20 cellular contexts compared by ENCODE assay signal in the genomic region with DNA sequence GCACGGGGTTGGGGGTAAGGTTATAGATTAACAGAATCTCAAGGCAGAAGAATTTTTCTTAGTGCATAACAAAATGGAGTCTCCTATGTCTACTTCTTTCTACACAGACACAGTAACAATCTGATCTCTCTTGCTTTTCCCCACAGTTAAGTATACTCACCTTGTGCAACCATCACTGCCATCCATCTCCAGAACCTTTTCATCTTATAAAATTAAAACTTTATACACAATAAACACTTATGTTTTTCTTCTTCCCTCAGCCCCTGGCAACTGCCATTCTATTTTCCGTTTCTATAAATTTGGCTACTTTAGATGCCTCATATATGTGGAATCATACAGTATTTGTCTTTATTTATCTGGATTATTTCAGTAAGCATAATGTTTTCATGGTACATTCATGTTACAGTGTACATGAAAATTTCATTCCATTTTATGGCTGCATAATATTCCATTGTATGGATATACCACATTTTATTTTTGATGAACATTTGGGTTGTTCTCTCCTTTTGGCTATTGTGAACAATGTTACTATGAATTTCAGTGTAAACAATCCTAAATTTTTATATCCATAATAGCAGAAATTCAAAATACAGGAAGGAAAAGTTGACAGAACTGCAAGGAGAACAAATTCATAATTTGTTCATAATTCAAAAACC. TPM values are rescaled to one million over a fixed set of nuclear protein-coding genes. Genes with fewer than 3 reads are reported as not detected.
DNase-seq lines count a peak whose midpoint lies in the region; ATAC-seq, FAIRE-seq and TF ChIP-seq lines count a peak whose summit lies in the region.
"Had no signal": no experiment of that assay in that cellular context is flagged by ENCODE, and none has a peak within 500 bp of the region (broad histone marks: within the 10 kb centered on the region; RNA-seq: fewer than 3 reads in every experiment).

No MANE protein-coding gene starts in this region.

- TF ChIP-seq EP300 in HepG2 (IDR thresholded peaks at IDR 0.05; ENCODE audit: low read depth in 2 of 2, low read length in 2 of 2) (no peak), HepG2 (CRISPR knock-in tag; IDR thresholded peaks at IDR 0.05; ENCODE audit: borderline replicate concordance) (no peak)

- POLR2A ChIA-PET in HepG2 (lab: Yijun Ruan, JAX) = no interaction called here

- peak overlapping the region in 2 of 3 experiments; percentile 37 to 83; a peak in 3 of 7 replicates for H3K27ac Mint-ChIP-seq in H9
- no peak overlapping the region for H3K27ac Mint-ChIP-seq in endodermal cell
- no peak overlapping the region for H3K27ac Mint-ChIP-seq in immature natural killer cell
- H3K27ac Mint-ChIP-seq: CD14-positive monocyte; CD8-positive, alpha-beta T cell; IgD-negative memory B cell had no signal

- H4K5ac ChIP-seq in H9 (ENCODE audit: insufficient read length, low read depth, low read length) = no peak overlapping the region

- H3K79me1 ChIP-seq in H9 (ENCODE audit: insufficient read depth, low read depth, low read length, poor library complexity, severe bottlenecking) = no peaks in the 10 kb centered on the region

- TF ChIP-seq POLR2A in HepG2 (IDR thresholded peaks at IDR 0.05; ENCODE audit: insufficient read depth in 1 of 2, low read depth in 2 of 2, low read length in 2 of 2) (no peak), right lobe of liver (IDR thresholded peaks at IDR 0.05) (no peak)

- H4K91ac ChIP-seq in H9 (ENCODE audit: insufficient read length, low read depth, low read length) = no peak overlapping the region

- in situ Hi-C loops in HepG2 (cut with HindIII; ENCODE audit: extremely low pct_ligation_motif_present, low pct_unique_long_range_greater_than_20kb) = no loop called here

- H3K27me3 Mint-ChIP-seq in H9 (ENCODE audit: low read depth) (no peaks in the 10 kb centered on the region; the same call in 1 of the 2 replicates), endodermal cell (ENCODE audit: insufficient read depth) (no peaks in the 10 kb centered on the region), immature natural killer cell (ENCODE audit: low read depth in 3 of 3) (peaks cover 5 to 14% (median 10%) of the 10 kb centered on the region in 3 donors)

- H2BK20ac ChIP-seq in H9 (ENCODE audit: low read depth, low read length, poor library complexity, severe bottlenecking) = no peak overlapping the region

- no peak overlapping the region for H2BK12ac ChIP-seq in H9 (ENCODE audit: insufficient read length, low read depth, low read length)

- no peaks in the 10 kb centered on the region; a peak in 1 of 5 replicates for H3K27me3 ChIP-seq in HepG2 (ENCODE audit: control insufficient read depth in 1 of 2, insufficient read depth in 2 of 2, low read length in 2 of 2)
- H3K27me3 ChIP-seq in right lobe of liver = no peaks in the 10 kb centered on the region
- no peaks in the 10 kb centered on the region for H3K27me3 ChIP-seq in H9 (ENCODE audit: insufficient read depth, low read length)
- H3K27me3 ChIP-seq in endodermal cell (ENCODE audit: control insufficient read depth, insufficient read depth, low read length, poor library complexity, severe bottlenecking) = no peaks in the 10 kb centered on the region

- H3K4me1 ChIP-seq in HepG2 (ENCODE audit: insufficient read depth, low read length) (peaks cover 8% of the 10 kb centered on the region), right lobe of liver (no peaks in the 10 kb centered on the region), H9 (ENCODE audit: insufficient read depth, low read length) (no peaks in the 10 kb centered on the region), endodermal cell (ENCODE audit: control insufficient read depth, insufficient read depth, low read length) (no peaks in the 10 kb centered on the region)

- H2AK5ac ChIP-seq in H9 (ENCODE audit: insufficient read length, low read length) = no peak overlapping the region

- H3K23me2 ChIP-seq in H9 (ENCODE audit: insufficient read length, low read depth, low read length, poor library complexity, severe bottlenecking) = no peaks in the 10 kb centered on the region

- intact Hi-C loops in HepG2 (cut with micrococcal nuclease; ENCODE audit: unreplicated experiment) = no loop called here
- intact Hi-C loops in right lobe of liver (cut with DNase I) = no loop called here

- DNase-seq in HepG2 (ENCODE audit: low spot score) = no peak
- no peak for DNase-seq in right lobe of liver
- DNase-seq in H9 = no peak
- DNase-seq in endodermal cell = no peak
- DNase-seq in immature natural killer cell = no peak
- no peak for DNase-seq in globus pallidus (ENCODE audit: low spot score)
- DNase-seq: CD8-positive, alpha-beta T cell; DMS 273 treated with DMSO at 0.1 percent for 48 hours; GOT3; HCEC 1CT had no signal

- H2AFZ ChIP-seq in HepG2 (ENCODE audit: low read length) = no peak overlapping the region
- H2AFZ ChIP-seq in H9 (ENCODE audit: low read length) = no peak overlapping the region

- H3K9me3 ChIP-seq in HepG2 (ENCODE audit: low read length) = no peaks in the 10 kb centered on the region
- H3K9me3 ChIP-seq in right lobe of liver = no peaks in the 10 kb centered on the region
- no peaks in the 10 kb centered on the region for H3K9me3 ChIP-seq in H9 (ENCODE audit: control insufficient read depth, low read depth, low read length)
- peaks cover 67% of the 10 kb centered on the region for H3K9me3 ChIP-seq in endodermal cell (ENCODE audit: control insufficient read depth, low read length)

- FAIRE-seq in HepG2 (lab: Jason Lieb, UNC) = no peak
- FAIRE-seq: GM12878, GM18507 had no signal

- no peak overlapping the region for H4K8ac ChIP-seq in H9 (replicated peaks; ENCODE audit: insufficient read length, low read depth, low read length)

- H3K9me3 Mint-ChIP-seq in H9 (peaks cover 29 to 40% of the 10 kb centered on the region in 2 experiments), endodermal cell (peaks cover 58% of the 10 kb centered on the region), immature natural killer cell (peaks cover 0 to 6% (median 2%) of the 10 kb centered on the region in 6 donors)

- H3K4me1 Mint-ChIP-seq in H9 (peaks cover 6 to 31% of the 10 kb centered on the region in 2 experiments), endodermal cell (no peaks in the 10 kb centered on the region), immature natural killer cell (no peaks in the 10 kb centered on the region)
- H3K4me1 Mint-ChIP-seq: CD14-positive monocyte, IgD-negative memory B cell had no signal

- no peak for TF ChIP-seq RAD21 in HepG2 (CRISPR knock-in tag; IDR thresholded peaks at IDR 0.05)

- WGBS in HepG2 (ENCODE audit: low lambda C conversion rate) = 44% methylated on average over 2 of the region's 2 CpGs
- WGBS in right lobe of liver (ENCODE audit: insufficient coverage, low coverage, low lambda C conversion rate, missing lambda C conversion rate) = 50% methylated on average over 1 of the region's 2 CpGs
- no CpG with 5 or more reads among the region's 2 CpGs for WGBS in H9 (ENCODE audit: extremely low coverage, insufficient read length, low lambda C conversion rate)
- WGBS in endodermal cell (ENCODE audit: insufficient coverage in 1 of 2, insufficient read length in 1 of 2), 2 experiments = 100% methylated on average over 1 of the region's 2 CpGs; no CpG with 5 or more reads in 1 of the 2 experiments

- no peak for ATAC-seq in HepG2
- no peak for ATAC-seq in right lobe of liver
- ATAC-seq in GM18511 (IDR thresholded peaks at IDR 0.05; ENCODE audit: unreplicated experiment) = no peak
- ATAC-seq: CD8-positive, alpha-beta T cell; GM12878 had no signal

- H3K27ac ChIP-seq in HepG2 (ENCODE audit: extremely low read length, insufficient read depth, low read length) (no peak overlapping the region), right lobe of liver (no peak overlapping the region), H9 (ENCODE audit: insufficient read length, low read depth, low read length) (no peak overlapping the region), endodermal cell (ENCODE audit: low read depth, low read length) (no peak overlapping the region)
- H3K27ac ChIP-seq: HL-60, KMS-11 had no signal

- H3K36me3 Mint-ChIP-seq in H9 (ENCODE audit: insufficient read depth in 1 of 3, low read depth in 3 of 3) (peaks cover 1 to 40% (median 39%) of the 10 kb centered on the region in 3 experiments; a peak in 6 of 7 replicates), endodermal cell (ENCODE audit: low read depth) (peaks cover 2% of the 10 kb centered on the region), immature natural killer cell (no peaks in the 10 kb centered on the region)
- H3K36me3 Mint-ChIP-seq: CD14-positive monocyte; CD8-positive, alpha-beta T cell; IgD-negative memory B cell had no signal

- H3K4me3 Mint-ChIP-seq in H9 = no peak overlapping the region
- no peak overlapping the region for H3K4me3 Mint-ChIP-seq in endodermal cell
- H3K4me3 Mint-ChIP-seq in immature natural killer cell = no peak overlapping the region
- H3K4me3 Mint-ChIP-seq: CD14-positive monocyte; CD8-positive, alpha-beta T cell had no signal

- H2BK120ac ChIP-seq in H9 (ENCODE audit: low read depth, low read length, poor library complexity, severe bottlenecking) = no peak overlapping the region

- no peak for TF ChIP-seq CTCF in HepG2 (CRISPR knock-in tag; IDR thresholded peaks at IDR 0.05)
- no peak for TF ChIP-seq CTCF in right lobe of liver (IDR thresholded peaks at IDR 0.05)
- TF ChIP-seq CTCF in H9 (conservative IDR thresholded peaks at IDR 0.05) = no peak
- TF ChIP-seq CTCF in endodermal cell (conservative IDR thresholded peaks at IDR 0.05) = no peak

- CTCF ChIA-PET in HepG2 (lab: Yijun Ruan, JAX; ENCODE audit: low intra/inter-chr PET ratio, low total read pairs) = no interaction called here

- BruUV-seq in HepG2 (replicated peaks; lab: Mats Ljungman, UMichigan) = no TSS peak

- no peak overlapping the region for H3K14ac ChIP-seq in H9 (ENCODE audit: insufficient read depth, low read length)

- H2BK15ac ChIP-seq in H9 (ENCODE audit: low read depth, low read length) = no peak overlapping the region

- H3K23ac ChIP-seq in H9 (ENCODE audit: insufficient read length, low read depth, low read length) = no peak overlapping the region

- H3K4me3 ChIP-seq in HepG2 (replicated peaks in 1 of 3; ENCODE audit: insufficient read depth in 1 of 3, low read depth in 2 of 3, low read length in 3 of 3) = no peak overlapping the region
- H3K4me3 ChIP-seq in right lobe of liver = no peak overlapping the region
- H3K4me3 ChIP-seq in endodermal cell (ENCODE audit: low read length) = peak overlapping the region; percentile 12
- H3K4me3 ChIP-seq: GM12878 had no signal

- no peak overlapping the region for H3K9ac ChIP-seq in HepG2 (ENCODE audit: insufficient read depth, low read depth, low read length)
- no peak overlapping the region for H3K9ac ChIP-seq in H9 (ENCODE audit: extremely low read depth, insufficient read length, low read length)
- H3K9ac ChIP-seq in endodermal cell (ENCODE audit: extremely low read depth, low read length, poor library complexity, severe bottlenecking) = no peak overlapping the region
- H3K9ac ChIP-seq: KMS-11 had no signal

- no peaks in the 10 kb centered on the region for H4K20me1 ChIP-seq in HepG2 (ENCODE audit: insufficient read depth, low read length)
- no peaks in the 10 kb centered on the region for H4K20me1 ChIP-seq in H9 (ENCODE audit: control insufficient read depth, insufficient read depth, insufficient read length)

- H3K4me2 ChIP-seq in HepG2 (ENCODE audit: low read depth, low read length) (no peak overlapping the region), H9 (ENCODE audit: insufficient read depth, insufficient read length, low read length) (no peak overlapping the region)
- H3K4me2 ChIP-seq: KMS-11 had no signal

- H3K79me2 ChIP-seq in HepG2 (ENCODE audit: insufficient read depth, low read length) (no peaks in the 10 kb centered on the region), H9 (ENCODE audit: insufficient read depth, low read length) (no peaks in the 10 kb centered on the region)

- H3K4ac ChIP-seq in H9 (ENCODE audit: low read depth, low read length) = no peak overlapping the region

- H3K36me3 ChIP-seq in HepG2 (replicated peaks in 1 of 2; ENCODE audit: control insufficient read depth in 1 of 2, insufficient read depth in 2 of 2, low read length in 2 of 2) (no peaks in the 10 kb centered on the region), right lobe of liver (no peaks in the 10 kb centered on the region), endodermal cell (ENCODE audit: control insufficient read depth, insufficient read depth, low read length) (no peaks in the 10 kb centered on the region)

- H3K18ac ChIP-seq in H9 (ENCODE audit: insufficient read length, low read depth, low read length) = no peak overlapping the region

- no peak overlapping the region for H2BK5ac ChIP-seq in H9 (ENCODE audit: insufficient read length, low read length)

- no peak overlapping the region for H3K56ac ChIP-seq in H9 (ENCODE audit: insufficient read length, low read depth, low read length)

- no peak overlapping the region for H3T11ph ChIP-seq in H9 (ENCODE audit: low read length)

RNA-seq across cellular contexts. Expression of a gene that starts 25.7 kb away (rescaled TPM):
- total RNA-seq in HepG2 (2016; rRNA removed; fragmentation: Illumina TruSeq; extraction: Trizol) = not detected in 2 replicates
- not detected in 2 replicates for total RNA-seq in HepG2 (2016; cell fraction: cytosol; rRNA removed; fragmentation: Illumina TruSeq; extraction: Trizol; ENCODE audit: low read depth)
- not detected in 2 replicates for total RNA-seq in HepG2 (2016; cell fraction: insoluble cytoplasmic fraction; rRNA removed; fragmentation: Illumina TruSeq; extraction: Trizol)
- not detected in 2 replicates for total RNA-seq in HepG2 (2016; cell fraction: membrane; rRNA removed; fragmentation: Illumina TruSeq; extraction: Trizol)
- total RNA-seq in HepG2 (2016; cell fraction: nucleus; rRNA removed; fragmentation: Illumina TruSeq; extraction: Trizol) = not detected in 2 replicates
- 0.09 and 0.20 TPM in 2 replicates for polyA plus RNA-seq in HepG2 (2011; rRNA removed)
- polyA plus RNA-seq in HepG2 (2011; cell fraction: cytosol; rRNA removed) = 0.03 TPM in 1 of 2 replicates, not detected in the other
- 0.05 TPM in 1 of 2 replicates, not detected in the other for polyA plus RNA-seq in HepG2 (2011; cell fraction: nucleus; rRNA removed)
- polyA plus RNA-seq in HepG2 (2012) = 0.07 TPM in 1 of 2 replicates, not detected in the other
- not detected in 2 replicates for polyA plus RNA-seq in HepG2 (2016; cell fraction: cytosol; fragmentation: Illumina TruSeq; extraction: Trizol; ENCODE audit: low read depth)
- polyA plus RNA-seq in HepG2 (2016; cell fraction: insoluble cytoplasmic fraction; fragmentation: Illumina TruSeq; extraction: Trizol; ENCODE audit: low read depth) = 0.11 TPM in 1 of 2 replicates, not detected in the other
- not detected in 2 replicates for polyA plus RNA-seq in HepG2 (2016; cell fraction: membrane; fragmentation: Illumina TruSeq; extraction: Trizol; ENCODE audit: low read depth)
- 0.38 TPM in 1 of 2 replicates, not detected in the other for polyA plus RNA-seq in HepG2 (2016; cell fraction: nucleus; fragmentation: Illumina TruSeq; extraction: Trizol; ENCODE audit: insufficient read depth, low read depth)
- polyA minus RNA-seq in HepG2 (2011; rRNA and poly(A)+ RNA removed; ENCODE audit: low replicate concordance) = 42.8 TPM in 1 of 2 replicates, not detected in the other
- polyA minus RNA-seq in HepG2 (2011; cell fraction: cytosol; rRNA and poly(A)+ RNA removed) = 0.35 TPM in 1 of 2 replicates, not detected in the other
- polyA minus RNA-seq in HepG2 (2011; cell fraction: nucleus; rRNA and poly(A)+ RNA removed) = not detected in 2 replicates
- total RNA-seq in right lobe of liver = 1 to 10 TPM in 1 of 6 experiments, under 1 TPM in 2, not detected in 3; 0.19 to 1.2 (median 0.22) TPM
- total RNA-seq in H9 (2021) = 25.1 and 26.6 TPM in 2 replicates
- 1 to 10 TPM; 2.1 to 2.4 TPM for total RNA-seq in endodermal cell
- 0.39 TPM for polyA plus RNA-seq in endodermal cell (2013, experiment 1 of 2)
- polyA plus RNA-seq in endodermal cell (2013, experiment 2 of 2) = 0.50 TPM
- not detected for polyA plus RNA-seq in immature natural killer cell
- total RNA-seq: A673; CD8-positive, alpha-beta T cell; Daoy had no signal
- polyA plus RNA-seq: BJ, CD14-positive monocyte had no signal

Comparison
In these comparisons a context has a peak if more than half of its experiments do, and no peak if none do; other contexts are left out.
1. H3K27ac Mint-ChIP-seq: peak in H9 (2 of 3); none in endodermal cell (single experiment) and immature natural killer cell (0 of 6).